In genomic region chr10:29725927-29726326, GRCh38 we compare ENCODE assay signal across 8 cellular contexts.
DNase-seq lines count a peak whose midpoint lies in the region; ATAC-seq and TF ChIP-seq lines count a peak whose summit lies in the region.
"Not testable (repeated sequence)": the region's sequence is repeated elsewhere in the genome, so short reads cannot be mapped to it uniquely, and the experiment has no call there.

No MANE protein-coding gene starts in this region.

- not testable (repeated sequence) for TF ChIP-seq POLR2A in sigmoid colon (IDR thresholded peaks at IDR 0.05)

- not testable (repeated sequence) for H2BK5ac ChIP-seq in mesenchymal stem cell (ENCODE audit: low read depth, low read length, poor library complexity, severe bottlenecking)

- DNase-seq in BE2C; Caco-2; ascending aorta (ENCODE audit: low spot score in 2 of 2); Right ventricle myocardium superior; left ventricle myocardium inferior; mesenchymal stem cell; sigmoid colon; thoracic aorta (ENCODE audit: low spot score): not testable (repeated sequence)

- peak; percentile 5 for ATAC-seq in Right ventricle myocardium superior (ENCODE audit: poor library complexity)
- ATAC-seq in thoracic aorta (ENCODE audit: insufficient number of reproducible peaks, low FRiP score, low read depth) = not testable (repeated sequence)

- H3K4me1 Mint-ChIP-seq in Caco-2 (ENCODE audit: low read depth, unreplicated experiment) = peaks cover 24% of the 10 kb centered on the region

- H2BK15ac ChIP-seq in mesenchymal stem cell (ENCODE audit: low read depth, poor library complexity, severe bottlenecking) = not testable (repeated sequence)

- H2BK120ac ChIP-seq in mesenchymal stem cell (ENCODE audit: low read depth, low read length) = peak overlapping the region; percentile 73

- H3K18ac ChIP-seq in mesenchymal stem cell (ENCODE audit: low read depth in 1 of 2, low read length in 2 of 2) = peak overlapping the region in 1 of 2 experiments; percentile 98

- WGBS in mesenchymal stem cell = 88% methylated on average over 1 of the region's 1 CpG
- WGBS in sigmoid colon, 2 donors = 85 to 92% methylated on average over 1 of the region's 1 CpG

- not testable (repeated sequence) for H3K9me3 Mint-ChIP-seq in Caco-2 (ENCODE audit: unreplicated experiment)

- H3K4me1 ChIP-seq in BE2C = not testable (repeated sequence)
- peaks cover 41% of the 10 kb centered on the region for H3K4me1 ChIP-seq in Caco-2
- H3K4me1 ChIP-seq in ascending aorta = peaks cover 16 to 67% of the 10 kb centered on the region in 2 donors
- peaks cover 49% of the 10 kb centered on the region for H3K4me1 ChIP-seq in left ventricle myocardium inferior
- peaks cover 14% of the 10 kb centered on the region for H3K4me1 ChIP-seq in mesenchymal stem cell (ENCODE audit: control insufficient read depth, insufficient read depth, low read depth, low read length)
- H3K4me1 ChIP-seq in sigmoid colon = peaks cover 0 to 98% (median 89%) of the 10 kb centered on the region in 4 donors
- H3K4me1 ChIP-seq in thoracic aorta (ENCODE audit: control insufficient read depth in 1 of 2, low read depth in 2 of 2) = peaks cover 68 to 98% of the 10 kb centered on the region in 2 donors

- H3K9me3 ChIP-seq in BE2C; Caco-2; ascending aorta; left ventricle myocardium inferior (replicated peaks); mesenchymal stem cell (ENCODE audit: control insufficient read depth, low read length); sigmoid colon; thoracic aorta: not testable (repeated sequence)

- TF ChIP-seq CTCF in BE2C (IDR thresholded peaks at IDR 0.05; ENCODE audit: low read depth, low read length); Caco-2 (IDR thresholded peaks at IDR 0.05; ENCODE audit: insufficient read depth in 1 of 2, low read depth in 1 of 2, low read length in 1 of 2, severe bottlenecking in 1 of 2, unreplicated experiment in 1 of 2); ascending aorta (IDR thresholded peaks at IDR 0.05); left ventricle myocardium inferior (IDR thresholded peaks at IDR 0.05; ENCODE audit: borderline replicate concordance); sigmoid colon (IDR thresholded peaks at IDR 0.05); thoracic aorta (IDR thresholded peaks at IDR 0.05): not testable (repeated sequence)

- H3K36me3 Mint-ChIP-seq in Caco-2 (ENCODE audit: insufficient read depth, unreplicated experiment) = peaks cover 24% of the 10 kb centered on the region

- H3K4me3 ChIP-seq in BE2C (ENCODE audit: low read depth, low read length) (peak overlapping the region; percentile 31), ascending aorta (peak overlapping the region in 1 of 2 donors; percentile 23), left ventricle myocardium inferior (peak overlapping the region; percentile 12), sigmoid colon (peak overlapping the region in 1 of 4 donors; percentile 34)
- not testable (repeated sequence) for H3K4me3 ChIP-seq in Caco-2 (ENCODE audit: low read depth, low read length); mesenchymal stem cell (ENCODE audit: insufficient read depth in 1 of 2, low read depth in 1 of 2, low read length in 2 of 2); thoracic aorta

- H2AK5ac ChIP-seq in mesenchymal stem cell (ENCODE audit: low read length, severe bottlenecking) = not testable (repeated sequence)

- H2BK12ac ChIP-seq in mesenchymal stem cell (ENCODE audit: low read length in 2 of 2) = not testable (repeated sequence)

- TF ChIP-seq EP300 in sigmoid colon (IDR thresholded peaks at IDR 0.05) = not testable (repeated sequence)

- H3K27ac ChIP-seq in ascending aorta (peak overlapping the region; percentile 57 to 60), left ventricle myocardium inferior (replicated peaks) (peak overlapping the region; percentile 74), sigmoid colon (peak overlapping the region; percentile 94 to 100 (median 98)), thoracic aorta (peak overlapping the region; percentile 64 to 74)
- H3K27ac ChIP-seq in mesenchymal stem cell (ENCODE audit: low read length, poor library complexity, severe bottlenecking) = not testable (repeated sequence)

- H3K4ac ChIP-seq in mesenchymal stem cell (ENCODE audit: low read depth in 1 of 2, low read length in 2 of 2) = not testable (repeated sequence)

- H3K27me3 Mint-ChIP-seq in Caco-2 (ENCODE audit: insufficient read depth, unreplicated experiment) = not testable (repeated sequence)

- not testable (repeated sequence) for H4K91ac ChIP-seq in mesenchymal stem cell (ENCODE audit: low read length)

- H3K79me1 ChIP-seq in mesenchymal stem cell (replicated peaks; ENCODE audit: low read length, poor library complexity, severe bottlenecking) = not testable (repeated sequence)

- H3K27ac Mint-ChIP-seq in Caco-2 (ENCODE audit: unreplicated experiment) = peak overlapping the region; percentile 72

- not testable (repeated sequence) for H3K4me3 Mint-ChIP-seq in Caco-2 (ENCODE audit: unreplicated experiment)

- not testable (repeated sequence) for BruUV-seq in Caco-2 (replicated peaks; lab: Mats Ljungman, UMichigan)

- H3K14ac ChIP-seq in mesenchymal stem cell (ENCODE audit: low read length in 2 of 2) = not testable (repeated sequence)

- H2AFZ ChIP-seq in mesenchymal stem cell (ENCODE audit: low read depth, low read length) = not testable (repeated sequence)

- not testable (repeated sequence) for H4K8ac ChIP-seq in mesenchymal stem cell (ENCODE audit: low read length)

- not testable (repeated sequence) for H3K4me2 ChIP-seq in mesenchymal stem cell (ENCODE audit: low read length, poor library complexity, severe bottlenecking)

- intact Hi-C loops in Caco-2 (cut with micrococcal nuclease; ENCODE audit: unreplicated experiment) (loop anchor here (1.0 kb wide), 1 partner anchor 8 kb away; no protein-coding TSS in a partner anchor), Right ventricle myocardium superior (cut with DNase I) (loop anchor here (5.0 kb wide), 1 partner anchor 84 kb away; no protein-coding TSS in a partner anchor)
- intact Hi-C loops in ascending aorta (cut with DNase I); left ventricle myocardium inferior (cut with micrococcal nuclease); sigmoid colon (cut with DNase I): not testable (repeated sequence)

- H3K27me3 ChIP-seq in BE2C; Caco-2 (replicated peaks; ENCODE audit: control insufficient read depth, insufficient read depth, low read length); ascending aorta; left ventricle myocardium inferior (ENCODE audit: low read depth); mesenchymal stem cell (ENCODE audit: control insufficient read depth in 1 of 2, insufficient read depth in 1 of 2, low read length in 2 of 2); sigmoid colon; thoracic aorta (replicated peaks; ENCODE audit: insufficient read depth): not testable (repeated sequence)

- H3K36me3 ChIP-seq in BE2C; Caco-2 (ENCODE audit: control insufficient read depth, insufficient read depth, low read length); ascending aorta; left ventricle myocardium inferior; thoracic aorta: not testable (repeated sequence)
- H3K36me3 ChIP-seq in mesenchymal stem cell (ENCODE audit: control insufficient read depth in 1 of 2, insufficient read depth in 2 of 2, low read depth in 1 of 2, low read length in 2 of 2) = peaks cover 7 to 16% of the 10 kb centered on the region in 2 experiments
- peaks cover 0 to 47% (median 4%) of the 10 kb centered on the region in 4 donors for H3K36me3 ChIP-seq in sigmoid colon

- H3K9ac ChIP-seq in mesenchymal stem cell (ENCODE audit: low read length) = not testable (repeated sequence)

- CTCF ChIA-PET in Caco-2 (lab: Charles Lee) = not testable (repeated sequence)

- POLR2A ChIA-PET in Caco-2 (lab: Charles Lee) = not testable (repeated sequence)

- H3K23ac ChIP-seq in mesenchymal stem cell (ENCODE audit: low read length in 2 of 2) = not testable (repeated sequence)
